In the genomic region with DNA sequence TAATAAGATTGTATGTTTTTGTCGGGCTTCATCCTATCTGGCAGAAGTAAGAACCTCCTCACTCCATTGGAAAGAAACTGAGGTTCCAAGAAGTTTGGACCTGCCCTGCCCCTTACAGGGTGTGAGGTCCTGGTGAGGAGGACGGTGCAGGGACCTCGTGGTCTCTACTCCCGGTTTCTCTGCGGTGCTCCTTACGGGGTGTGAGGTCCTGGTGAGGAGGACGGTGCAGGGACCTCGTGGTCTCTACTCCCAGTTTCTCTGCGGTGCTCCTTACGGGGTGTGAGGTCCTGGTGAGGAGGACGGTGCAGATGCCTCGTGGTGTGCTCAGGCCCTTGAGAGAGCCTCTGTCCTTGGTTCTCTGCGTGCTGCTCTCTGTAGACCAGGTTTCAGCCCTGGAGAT, we compare ENCODE assay signal across 16 cellular contexts. TPM values are rescaled to one million over a fixed set of nuclear protein-coding genes. Genes with fewer than 3 reads are reported as not detected.
DNase-seq lines count a peak whose midpoint lies in the region; ATAC-seq, FAIRE-seq and TF ChIP-seq lines count a peak whose summit lies in the region.
"Had no signal": no experiment of that assay in that cellular context is flagged by ENCODE, and none has a peak within 500 bp of the region (broad histone marks: within the 10 kb centered on the region; RNA-seq: fewer than 3 reads in every experiment).

No MANE protein-coding gene starts in this region.

- no peak overlapping the region for H3K27ac Mint-ChIP-seq in activated T-helper 1 cell treated with anti-CD3 and anti-CD28 coated beads, Interleukin-12 subunit alpha, Interleukin-12 subunit beta, Interleukin-2, Interleukin-4 antibody, amounts not matched to agents 30 ng/mL and 10 ng/mL and 1 ng/mL, durations not matched to agents 14 hours and 24 hours and 36 hours
- H3K27ac Mint-ChIP-seq: stimulated activated memory B cell treated with anti-CD40 and anti-IgM and Interleukin-4, amounts not matched to agents 10 μg/mL and 1 μg/mL and 100 μg/mL, for 72 hours had no signal

- no peaks in the 10 kb centered on the region for H3K9me3 ChIP-seq in A549
- H3K9me3 ChIP-seq in left lung = no peaks in the 10 kb centered on the region
- H3K9me3 ChIP-seq: gastrocnemius medialis, HAP-1 had no signal

- 73% methylated on average over 13 of the region's 13 CpGs for WGBS in A549 (ENCODE audit: missing lambda C conversion rate)

- CTCF ChIA-PET in A549 (lab: Yijun Ruan, JAX) = no interaction called here

- no peak overlapping the region for H3K4me2 ChIP-seq in A549

- H3K27ac ChIP-seq in A549 (no peak overlapping the region), left lung (no peak overlapping the region)

- peaks cover 30% of the 10 kb centered on the region for H3K36me3 Mint-ChIP-seq in activated T-helper 1 cell treated with anti-CD3 and anti-CD28 coated beads, Interleukin-12 subunit alpha, Interleukin-12 subunit beta, Interleukin-2, Interleukin-4 antibody, amounts not matched to agents 30 ng/mL and 10 ng/mL and 1 ng/mL, durations not matched to agents 14 hours and 24 hours and 36 hours (ENCODE audit: low read depth)

- no peak for TF ChIP-seq POLR2A in A549 (IDR thresholded peaks at IDR 0.05; ENCODE audit: low read length)
- no peak for TF ChIP-seq POLR2A in H54 (IDR thresholded peaks at IDR 0.05; ENCODE audit: low read depth, low read length)

- intact Hi-C loops in activated T-helper 1 cell treated with anti-CD3 and anti-CD28 coated beads, Interleukin-12 subunit alpha, Interleukin-12 subunit beta, Interleukin-2, Interleukin-4 antibody, amounts not matched to agents 30 ng/mL and 10 ng/mL and 1 ng/mL, durations not matched to agents 14 hours and 24 hours and 36 hours (cut with micrococcal nuclease) = no loop called here
- intact Hi-C loops in left lung (cut with DNase I) = no loop called here

- TF ChIP-seq RAD21 in A549 (conservative IDR thresholded peaks at IDR 0.05 in 1 of 2, IDR thresholded peaks at IDR 0.05 in 1 of 2) = no peak

- TF ChIP-seq CTCF in A549 (IDR thresholded peaks at IDR 0.05) (no peak), GM10266 (IDR thresholded peaks at IDR 0.05; ENCODE audit: control insufficient read depth, insufficient read depth, low read depth, missing control alignments) (no peak), left lung (IDR thresholded peaks at IDR 0.05) (no peak)

- no peaks in the 10 kb centered on the region for H3K27me3 ChIP-seq in left lung
- H3K27me3 ChIP-seq: gastrocnemius medialis had no signal

- TF ChIP-seq EP300 in A549 (IDR thresholded peaks at IDR 0.05) = no peak

- no peaks in the 10 kb centered on the region for H3K9me3 Mint-ChIP-seq in activated T-helper 1 cell treated with anti-CD3 and anti-CD28 coated beads, Interleukin-12 subunit alpha, Interleukin-12 subunit beta, Interleukin-2, Interleukin-4 antibody, amounts not matched to agents 30 ng/mL and 10 ng/mL and 1 ng/mL, durations not matched to agents 14 hours and 24 hours and 36 hours
- H3K9me3 Mint-ChIP-seq: stimulated activated memory B cell treated with anti-CD40 and anti-IgM and Interleukin-4, amounts not matched to agents 10 μg/mL and 1 μg/mL and 100 μg/mL, for 72 hours had no signal

- DNase-seq in A549 (ENCODE audit: low read depth in 1 of 2, low spot score in 1 of 2) (no peak), GM10266 (ENCODE audit: extremely low spot score) (peak; percentile 17), left lung (peak in 1 of 2 donors; percentile 53), H54 (ENCODE audit: insufficient read length, low spot score) (no peak), HTR-8/SVneo (ENCODE audit: insufficient read length, low spot score) (no peak)
- no peak for DNase-seq in activated T-helper 1 cell treated with anti-CD3 and anti-CD28 coated beads, Interleukin-12 subunit alpha, Interleukin-12 subunit beta, Interleukin-2, Interleukin-4 antibody, amounts not matched to agents 30 ng/mL and 10 ng/mL and 1 ng/mL, durations not matched to agents 14 hours and 24 hours and 36 hours (ENCODE audit: low spot score)
- DNase-seq: C1 segment of cervical spinal cord; effector CD4-positive, alpha-beta T cell; EL; gastrocnemius medialis; stimulated activated CD4-positive, alpha-beta T cell treated with anti-CD3 and anti-CD28 coated beads, Interleukin-4, amount 100 ng/mL, for 1 hour had no signal

- FAIRE-seq in A549 (lab: Jason Lieb, UNC) (no peak), H54 (lab: Jason Lieb, UNC) (no peak), HTR-8/SVneo (lab: Jason Lieb, UNC) (no peak)
- FAIRE-seq: islet of Langerhans had no signal

- peak overlapping the region; percentile 92 for H3K4me3 Mint-ChIP-seq in activated T-helper 1 cell treated with anti-CD3 and anti-CD28 coated beads, Interleukin-12 subunit alpha, Interleukin-12 subunit beta, Interleukin-2, Interleukin-4 antibody, amounts not matched to agents 30 ng/mL and 10 ng/mL and 1 ng/mL, durations not matched to agents 14 hours and 24 hours and 36 hours
- H3K4me3 Mint-ChIP-seq: stimulated activated memory B cell treated with anti-CD40 and anti-IgM and Interleukin-4, amounts not matched to agents 10 μg/mL and 1 μg/mL and 100 μg/mL, for 72 hours had no signal

- ATAC-seq in A549 (peak; percentile 41 to 65; a peak in 3 of 6 replicates), left lung (peak; percentile 12), GM21360 (IDR thresholded peaks at IDR 0.05; ENCODE audit: unreplicated experiment) (no peak), HG02840 (IDR thresholded peaks at IDR 0.05; ENCODE audit: low FRiP score, unreplicated experiment) (no peak)
- ATAC-seq: stimulated activated memory B cell treated with anti-CD40 and anti-IgM and Interleukin-4, amounts not matched to agents 10 μg/mL and 1 μg/mL and 100 μg/mL, for 72 hours had no signal

- H3K4me1 ChIP-seq in A549 (peaks cover 8% of the 10 kb centered on the region; the same call in 1 of the 3 replicates), left lung (peaks cover 11 to 60% of the 10 kb centered on the region in 2 donors)

- H3K27me3 Mint-ChIP-seq in activated T-helper 1 cell treated with anti-CD3 and anti-CD28 coated beads, Interleukin-12 subunit alpha, Interleukin-12 subunit beta, Interleukin-2, Interleukin-4 antibody, amounts not matched to agents 30 ng/mL and 10 ng/mL and 1 ng/mL, durations not matched to agents 14 hours and 24 hours and 36 hours (ENCODE audit: insufficient read depth) = no peaks in the 10 kb centered on the region
- H3K27me3 Mint-ChIP-seq: stimulated activated memory B cell treated with anti-CD40 and anti-IgM and Interleukin-4, amounts not matched to agents 10 μg/mL and 1 μg/mL and 100 μg/mL, for 72 hours had no signal

- H3K36me3 ChIP-seq in left lung = no peaks in the 10 kb centered on the region
- H3K36me3 ChIP-seq: gastrocnemius medialis, HAP-1 had no signal

- H3K4me1 Mint-ChIP-seq in activated T-helper 1 cell treated with anti-CD3 and anti-CD28 coated beads, Interleukin-12 subunit alpha, Interleukin-12 subunit beta, Interleukin-2, Interleukin-4 antibody, amounts not matched to agents 30 ng/mL and 10 ng/mL and 1 ng/mL, durations not matched to agents 14 hours and 24 hours and 36 hours (ENCODE audit: low read depth) = peaks cover 65% of the 10 kb centered on the region

- POLR2A ChIA-PET in A549 (lab: Yijun Ruan, JAX) = no interaction called here

- H3K4me3 ChIP-seq in A549 (no peak overlapping the region), left lung (no peak overlapping the region)
- H3K4me3 ChIP-seq: gastrocnemius medialis, HAP-1 had no signal

TF ChIP-seq in A549, 52 proteins besides CTCF, POLR2A, EP300 and RAD21 (continues in another document):
- TF ChIP-seq ESRRA (IDR thresholded peaks at IDR 0.05; ENCODE audit: borderline replicate concordance, low read length) (no peak), RFX5 (IDR thresholded peaks at IDR 0.05) (no peak), CHD2 (IDR thresholded peaks at IDR 0.05; ENCODE audit: low read length, partially characterized antibody) (no peak), FOSL2 (IDR thresholded peaks at IDR 0.05) (no peak), FOSL2 (CRISPR knock-in tag; IDR thresholded peaks at IDR 0.05) (no peak), HOXB13 (CRISPR knock-in tag; IDR thresholded peaks at IDR 0.05; ENCODE audit: low read depth) (no peak), JUN (IDR thresholded peaks at IDR 0.05) (no peak)
- TF ChIP-seq, protein P1, sequence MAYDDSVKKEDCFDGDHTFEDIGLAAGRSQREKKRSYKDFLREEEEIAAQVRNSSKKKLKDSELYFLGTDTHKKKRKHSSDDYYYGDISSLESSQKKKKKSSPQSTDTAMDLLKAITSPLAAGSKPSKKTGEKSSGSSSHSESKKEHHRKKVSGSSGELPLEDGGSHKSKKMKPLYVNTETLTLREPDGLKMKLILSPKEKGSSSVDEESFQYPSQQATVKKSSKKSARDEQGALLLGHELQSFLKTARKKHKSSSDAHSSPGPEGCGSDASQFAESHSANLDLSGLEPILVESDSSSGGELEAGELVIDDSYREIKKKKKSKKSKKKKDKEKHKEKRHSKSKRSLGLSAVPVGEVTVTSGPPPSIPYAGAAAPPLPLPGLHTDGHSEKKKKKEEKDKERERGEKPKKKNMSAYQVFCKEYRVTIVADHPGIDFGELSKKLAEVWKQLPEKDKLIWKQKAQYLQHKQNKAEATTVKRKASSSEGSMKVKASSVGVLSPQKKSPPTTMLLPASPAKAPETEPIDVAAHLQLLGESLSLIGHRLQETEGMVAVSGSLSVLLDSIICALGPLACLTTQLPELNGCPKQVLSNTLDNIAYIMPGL (CRISPR knock-in tag; IDR thresholded peaks at IDR 0.05; ENCODE audit: borderline replicate concordance) = no peak
- TF ChIP-seq, protein P2, sequence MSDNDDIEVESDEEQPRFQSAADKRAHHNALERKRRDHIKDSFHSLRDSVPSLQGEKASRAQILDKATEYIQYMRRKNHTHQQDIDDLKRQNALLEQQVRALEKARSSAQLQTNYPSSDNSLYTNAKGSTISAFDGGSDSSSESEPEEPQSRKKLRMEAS (IDR thresholded peaks at IDR 0.05) = no peak
- TF ChIP-seq, protein P3, sequence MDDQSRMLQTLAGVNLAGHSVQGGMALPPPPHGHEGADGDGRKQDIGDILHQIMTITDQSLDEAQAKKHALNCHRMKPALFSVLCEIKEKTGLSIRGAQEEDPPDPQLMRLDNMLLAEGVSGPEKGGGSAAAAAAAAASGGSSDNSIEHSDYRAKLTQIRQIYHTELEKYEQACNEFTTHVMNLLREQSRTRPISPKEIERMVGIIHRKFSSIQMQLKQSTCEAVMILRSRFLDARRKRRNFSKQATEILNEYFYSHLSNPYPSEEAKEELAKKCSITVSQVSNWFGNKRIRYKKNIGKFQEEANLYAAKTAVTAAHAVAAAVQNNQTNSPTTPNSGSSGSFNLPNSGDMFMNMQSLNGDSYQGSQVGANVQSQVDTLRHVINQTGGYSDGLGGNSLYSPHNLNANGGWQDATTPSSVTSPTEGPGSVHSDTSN (IDR thresholded peaks at IDR 0.05) = no peak

RNA-seq across cellular contexts. Expression of a gene that starts 5.2 kb away (rescaled TPM):
- polyA plus RNA-seq in A549 (2011; rRNA removed) (6.0 and 6.8 TPM in 2 replicates), A549 (2017; fragmentation: RNase III; extraction: RNeasy Plus Mini Kit Qiagen cat#74134 plus additional on column Dnase treatment) (11.5 to 12.5 TPM (median 12.1 TPM) in 3 replicates)
- polyA plus RNA-seq in A549 (2012; cell fraction: cytosol; rRNA removed) = 10.6 and 12.5 TPM in 2 replicates
- polyA plus RNA-seq in A549 (2012; cell fraction: nucleus; rRNA removed) = 22.5 and 24.9 TPM in 2 replicates
- polyA minus RNA-seq in A549 (2011; rRNA and poly(A)+ RNA removed) = 7.5 and 11.0 TPM in 2 replicates
- 45.9 and 47.2 TPM in 2 replicates for total RNA-seq in activated T-helper 1 cell treated with anti-CD3 and anti-CD28 coated beads, Interleukin-12 subunit alpha, Interleukin-12 subunit beta, Interleukin-2, Interleukin-4 antibody, amounts not matched to agents 30 ng/mL and 10 ng/mL and 1 ng/mL, durations not matched to agents 14 hours and 24 hours and 36 hours
- 10 to 100 TPM; 18.5 to 24.4 TPM for total RNA-seq in left lung

Comparison
In these comparisons a context has a peak if more than half of its experiments do, and no peak if none do; other contexts are left out.
1. ATAC-seq: peak in A549 (2 of 2) and left lung (single experiment); none in GM21360 (single experiment) and HG02840 (single experiment).